Comparison of ENCODE assay signal across 8 cellular contexts in the genomic region with DNA sequence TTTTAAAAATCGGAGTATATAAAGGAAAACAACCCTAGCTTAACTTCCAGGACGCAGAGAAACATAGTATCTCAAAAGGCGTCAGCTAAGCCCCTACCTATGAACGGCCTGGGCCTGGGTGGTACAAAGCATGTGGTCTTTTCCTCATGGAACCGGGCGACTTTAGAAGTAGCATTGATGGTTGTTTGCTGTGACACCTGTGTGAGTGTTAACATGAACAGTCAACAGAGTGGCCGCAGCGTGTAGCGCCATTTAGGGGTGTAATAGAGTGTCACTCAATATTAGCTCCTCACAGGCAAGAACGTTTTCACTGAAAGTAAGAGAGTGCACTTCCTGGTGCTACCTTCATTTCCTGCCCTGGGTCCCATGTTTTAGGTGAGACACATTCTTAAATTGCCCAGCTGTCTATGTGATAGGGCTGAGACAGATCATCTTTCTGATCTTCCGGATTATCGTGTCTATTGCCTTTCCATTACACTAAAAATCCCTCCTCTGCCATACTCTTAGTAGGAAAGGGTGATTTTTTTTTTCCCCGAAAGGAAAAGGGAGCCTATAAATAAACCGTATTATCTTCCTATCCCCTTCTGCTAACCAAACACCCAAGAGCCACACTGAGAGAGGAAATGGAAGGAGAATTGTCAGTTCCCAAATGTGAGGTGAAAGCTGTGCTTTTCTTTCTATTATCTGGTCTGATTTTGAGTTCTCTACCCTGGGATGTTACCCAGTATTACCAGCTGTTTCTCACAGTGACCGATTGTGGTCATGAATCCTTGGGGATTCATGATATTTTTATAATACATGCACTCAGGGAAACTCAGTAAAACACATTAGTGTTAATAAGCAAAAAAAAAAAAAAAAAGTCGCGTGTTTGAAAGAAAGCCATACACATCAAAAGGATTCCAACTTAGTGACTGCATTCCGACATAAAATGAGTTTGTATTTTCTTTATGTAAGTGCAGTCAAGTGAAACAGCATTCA. TPM values are rescaled to one million over a fixed set of nuclear protein-coding genes. Genes with fewer than 3 reads are reported as not detected.
DNase-seq lines count a peak whose midpoint lies in the region; ATAC-seq and FAIRE-seq lines count a peak whose summit lies in the region.

No MANE protein-coding gene starts in this region.

- intact Hi-C loops in head of caudate nucleus (cut with DNase I) = no loop called here
- intact Hi-C loops in sciatic nerve (cut with DNase I) = no loop called here

- DNase-seq in Ammon's horn (ENCODE audit: low spot score) (peak; percentile 25), HT-29 (ENCODE audit: low spot score) (peak; percentile 67), RCC 7860 (ENCODE audit: low spot score) (peak; percentile 46), head of caudate nucleus (peak in 34 of 42 donors; percentile 3 to 64 (median 31)), skeletal muscle cell (ENCODE audit: low read depth) (no peak), sciatic nerve (ENCODE audit: low spot score) (no peak)
- peak; percentile 86 for DNase-seq in activated effector memory CD4-positive, alpha-beta T cell treated with anti-CD3 and anti-CD28 coated beads, Interleukin-2, amount 50 U/mL, for 16 hours

- ATAC-seq in GM18870 (IDR thresholded peaks at IDR 0.05; ENCODE audit: unreplicated experiment) (peak; percentile 38), sciatic nerve (no peak)

- no peak for FAIRE-seq in RCC 7860 (lab: Jason Lieb, UNC)

- peak overlapping the region; percentile 93 for H3K4me3 ChIP-seq in skeletal muscle cell (ENCODE audit: low read depth, low read length)

RNA-seq across cellular contexts. Expression of gene GORASP2, which starts 1.4 kb away (rescaled TPM):
- total RNA-seq in HT-29 (2014; rRNA removed; shearing (Covaris generic)) = 53.6 and 57.0 TPM in 2 replicates
- total RNA-seq in sciatic nerve = 63.1 TPM

Comparison
In these comparisons a context has a peak if more than half of its experiments do, and no peak if none do; other contexts are left out.
1. DNase-seq: peak in Ammon's horn (single experiment), HT-29 (single experiment), RCC 7860 (single experiment), activated effector memory CD4-positive, alpha-beta T cell treated with anti-CD3 and anti-CD28 coated beads, Interleukin-2, amount 50 U/mL, for 16 hours (single experiment) and head of caudate nucleus (34 of 42); none in skeletal muscle cell (single experiment) and sciatic nerve (single experiment).